Comparison of ENCODE assay signal across 19 cellular contexts in genomic region chr20:44914924-44915323, GRCh38. TPM values are rescaled to one million over a fixed set of nuclear protein-coding genes. Genes with fewer than 3 reads are reported as not detected.
DNase-seq lines count a peak whose midpoint lies in the region; ATAC-seq and TF ChIP-seq lines count a peak whose summit lies in the region.
"Had no signal": no experiment of that assay in that cellular context is flagged by ENCODE, and none has a peak within 500 bp of the region (broad histone marks: within the 10 kb centered on the region; RNA-seq: fewer than 3 reads in every experiment).

No MANE protein-coding gene starts in this region.

- no peak overlapping the region for H3K4me2 ChIP-seq in MM.1S (ENCODE audit: low read depth, low read length)
- H3K4me2 ChIP-seq: BLaER1 had no signal

- H3K9me3 Mint-ChIP-seq in activated CD8-positive, alpha-beta memory T cell treated with anti-CD3 and anti-CD28 coated beads, Interleukin-2, amount 10 ng/mL, durations not matched to agents 7 days and 5 days (ENCODE audit: low read depth), result no peaks in the 10 kb centered on the region
- H3K9me3 Mint-ChIP-seq in activated CD4-positive, alpha-beta memory T cell treated with anti-CD3 and anti-CD28 coated beads for 36 hours, result no peaks in the 10 kb centered on the region
- H3K9me3 Mint-ChIP-seq in naive thymus-derived CD8-positive, alpha-beta T cell, result no peaks in the 10 kb centered on the region
- no peaks in the 10 kb centered on the region for H3K9me3 Mint-ChIP-seq in glutamatergic neuron (ENCODE audit: unreplicated experiment)

- peaks cover 9% of the 10 kb centered on the region for H3K4me1 ChIP-seq in MM.1S (ENCODE audit: low read length)

- peak overlapping the region; percentile 77 for H3K27ac Mint-ChIP-seq in activated CD8-positive, alpha-beta memory T cell treated with anti-CD3 and anti-CD28 coated beads, Interleukin-2, amount 10 ng/mL, durations not matched to agents 7 days and 5 days
- H3K27ac Mint-ChIP-seq in activated CD4-positive, alpha-beta memory T cell treated with anti-CD3 and anti-CD28 coated beads for 36 hours, result peak overlapping the region; percentile 47
- H3K27ac Mint-ChIP-seq in naive thymus-derived CD8-positive, alpha-beta T cell, result peak overlapping the region in 8 of 10 donors; percentile 6 to 70 (median 17)
- no peak overlapping the region for H3K27ac Mint-ChIP-seq in glutamatergic neuron (ENCODE audit: unreplicated experiment)

- peak; percentile 59 for ATAC-seq in activated CD8-positive, alpha-beta memory T cell treated with anti-CD3 and anti-CD28 coated beads, Interleukin-2, amount 10 ng/mL, durations not matched to agents 7 days and 5 days
- ATAC-seq in naive thymus-derived CD8-positive, alpha-beta T cell, result peak in 1 of 2 donors; percentile 18
- ATAC-seq in HG02623 (IDR thresholded peaks at IDR 0.05; ENCODE audit: unreplicated experiment), result no peak
- ATAC-seq: foreskin keratinocyte, mucosa of descending colon had no signal

- H3K4me3 ChIP-seq in Jurkat, Clone E6-1 (ENCODE audit: low read length), result no peak overlapping the region
- H3K4me3 ChIP-seq in MM.1S (ENCODE audit: low read length), result no peak overlapping the region
- H3K4me3 ChIP-seq: ascending aorta, BLaER1, mucosa of descending colon had no signal

- H3K27ac ChIP-seq in MM.1S (ENCODE audit: low read length), result no peak overlapping the region
- H3K27ac ChIP-seq: ascending aorta, BLaER1, foreskin keratinocyte had no signal

- no peaks in the 10 kb centered on the region for H3K27me3 Mint-ChIP-seq in activated CD8-positive, alpha-beta memory T cell treated with anti-CD3 and anti-CD28 coated beads, Interleukin-2, amount 10 ng/mL, durations not matched to agents 7 days and 5 days
- no peaks in the 10 kb centered on the region for H3K27me3 Mint-ChIP-seq in activated CD4-positive, alpha-beta memory T cell treated with anti-CD3 and anti-CD28 coated beads for 36 hours
- H3K27me3 Mint-ChIP-seq in naive thymus-derived CD8-positive, alpha-beta T cell, result no peaks in the 10 kb centered on the region
- H3K27me3 Mint-ChIP-seq in glutamatergic neuron (ENCODE audit: unreplicated experiment), result peaks cover 2% of the 10 kb centered on the region

- H3K4me3 Mint-ChIP-seq in activated CD8-positive, alpha-beta memory T cell treated with anti-CD3 and anti-CD28 coated beads, Interleukin-2, amount 10 ng/mL, durations not matched to agents 7 days and 5 days, result no peak overlapping the region
- H3K4me3 Mint-ChIP-seq in activated CD4-positive, alpha-beta memory T cell treated with anti-CD3 and anti-CD28 coated beads for 36 hours, result no peak overlapping the region
- peak overlapping the region in 1 of 10 donors; percentile 43 for H3K4me3 Mint-ChIP-seq in naive thymus-derived CD8-positive, alpha-beta T cell
- no peak overlapping the region for H3K4me3 Mint-ChIP-seq in glutamatergic neuron (ENCODE audit: unreplicated experiment)

- H3K27me3 ChIP-seq in MM.1S (replicated peaks; ENCODE audit: insufficient read depth, low read length), result no peaks in the 10 kb centered on the region
- H3K27me3 ChIP-seq: ascending aorta, BLaER1, foreskin keratinocyte had no signal

- H3K9me3 ChIP-seq in MM.1S (replicated peaks; ENCODE audit: insufficient read depth, low read length), result no peaks in the 10 kb centered on the region
- H3K9me3 ChIP-seq: ascending aorta, BLaER1, mucosa of descending colon had no signal

- peaks cover 35% of the 10 kb centered on the region for H3K4me1 Mint-ChIP-seq in activated CD8-positive, alpha-beta memory T cell treated with anti-CD3 and anti-CD28 coated beads, Interleukin-2, amount 10 ng/mL, durations not matched to agents 7 days and 5 days
- H3K4me1 Mint-ChIP-seq in activated CD4-positive, alpha-beta memory T cell treated with anti-CD3 and anti-CD28 coated beads for 36 hours (ENCODE audit: low read depth), result peaks cover 28% of the 10 kb centered on the region
- H3K4me1 Mint-ChIP-seq in naive thymus-derived CD8-positive, alpha-beta T cell, result peaks cover 11 to 31% (median 20%) of the 10 kb centered on the region in 4 donors
- no peaks in the 10 kb centered on the region for H3K4me1 Mint-ChIP-seq in glutamatergic neuron (ENCODE audit: low read depth, unreplicated experiment)

- intact Hi-C loops in activated CD4-positive, alpha-beta memory T cell treated with anti-CD3 and anti-CD28 coated beads for 36 hours (cut with micrococcal nuclease), result no loop called here

- POLR2A ChIA-PET in activated CD4-positive, alpha-beta memory T cell treated with anti-CD3 and anti-CD28 coated beads for 36 hours (lab: Charles Lee), result interaction anchor here (1.4 kb wide), 1 partner anchor 51 kb away, joined by 3 read pairs; no protein-coding TSS in a partner anchor
- POLR2A ChIA-PET in naive thymus-derived CD8-positive, alpha-beta T cell (lab: Charles Lee), result no interaction called here

- no peak overlapping the region for H2AFZ ChIP-seq in MM.1S (ENCODE audit: low read length)

- no peak overlapping the region for H3K9ac ChIP-seq in MM.1S (ENCODE audit: low read length)
- H3K9ac ChIP-seq: BLaER1 had no signal

- CTCF ChIA-PET in activated CD8-positive, alpha-beta memory T cell treated with anti-CD3 and anti-CD28 coated beads, Interleukin-2, amount 10 ng/mL, durations not matched to agents 7 days and 5 days (lab: Charles Lee), result interaction anchor here (0.6 to 1.7 kb wide), 4 partner anchors 11 to 138 kb away, joined by 3 to 4 read pairs (median 3); no protein-coding TSS in a partner anchor
- CTCF ChIA-PET in activated CD4-positive, alpha-beta memory T cell treated with anti-CD3 and anti-CD28 coated beads for 36 hours (lab: Charles Lee), result interaction anchor here (1.0 kb wide), 1 partner anchor 181 kb away, joined by 3 read pairs; no protein-coding TSS in a partner anchor

- no peak for TF ChIP-seq CTCF in MM.1S (IDR thresholded peaks at IDR 0.05; ENCODE audit: low read length)
- no peak for TF ChIP-seq CTCF in glutamatergic neuron (IDR thresholded peaks at IDR 0.05; ENCODE audit: partially characterized antibody, unreplicated experiment)

- peaks cover 8% of the 10 kb centered on the region for H3K79me2 ChIP-seq in MM.1S (ENCODE audit: low read length)

- peaks cover 6% of the 10 kb centered on the region; the same call in 1 of the 2 replicates for H3F3A ChIP-seq in MM.1S (ENCODE audit: insufficient read depth, low read length)

- no peaks in the 10 kb centered on the region for H3K36me3 ChIP-seq in MM.1S (replicated peaks; ENCODE audit: insufficient read depth, low read length)

- DNase-seq in activated CD8-positive, alpha-beta memory T cell treated with anti-CD3 and anti-CD28 coated beads, Interleukin-2, amount 10 ng/mL, durations not matched to agents 7 days and 5 days, result peak; percentile 64
- DNase-seq in activated CD8-positive, alpha-beta memory T cell treated with anti-CD3 and anti-CD28 coated beads, Interleukin-2, amount 50 U/mL, for 4 hours, result no peak
- DNase-seq in Jurkat, Clone E6-1 (ENCODE audit: low read depth, low spot score), result peak; percentile 48
- peak; percentile 45 for DNase-seq in activated CD4-positive, alpha-beta memory T cell treated with anti-CD3 and anti-CD28 coated beads for 36 hours
- no peak for DNase-seq in naive thymus-derived CD8-positive, alpha-beta T cell
- DNase-seq in MM.1S, result no peak
- no peak for DNase-seq in glutamatergic neuron
- DNase-seq: activated effector memory CD4-positive, alpha-beta T cell treated with anti-CD3 and anti-CD28 coated beads, Interleukin-2, amount 50 U/mL, for 16 hours; foreskin keratinocyte; HCEC 1CT; hippocampal formation; mucosa of descending colon; NCI-H146; NCI-H2171 treated with DMSO at 0.1 percent for 48 hours; NCI-H69; stimulated activated CD4-positive, alpha-beta T cell treated with anti-CD3 and anti-CD28 coated beads, Interleukin-4, amount 100 ng/mL, for 4 hours had no signal

- no peaks in the 10 kb centered on the region for H3K9me2 ChIP-seq in MM.1S (replicated peaks; ENCODE audit: insufficient read depth, low read length)

- H4K20me1 ChIP-seq in MM.1S (ENCODE audit: insufficient read depth, low read length), result no peaks in the 10 kb centered on the region
- H4K20me1 ChIP-seq: BLaER1 had no signal

- peaks cover 29% of the 10 kb centered on the region for H3K36me3 Mint-ChIP-seq in activated CD8-positive, alpha-beta memory T cell treated with anti-CD3 and anti-CD28 coated beads, Interleukin-2, amount 10 ng/mL, durations not matched to agents 7 days and 5 days
- peaks cover 39% of the 10 kb centered on the region for H3K36me3 Mint-ChIP-seq in activated CD4-positive, alpha-beta memory T cell treated with anti-CD3 and anti-CD28 coated beads for 36 hours
- peaks cover 0 to 24% (median 8%) of the 10 kb centered on the region in 3 donors for H3K36me3 Mint-ChIP-seq in naive thymus-derived CD8-positive, alpha-beta T cell
- H3K36me3 Mint-ChIP-seq in glutamatergic neuron (ENCODE audit: unreplicated experiment), result no peaks in the 10 kb centered on the region

RNA-seq across cellular contexts. Expression of gene PABPC1L, which starts 5.1 kb away (rescaled TPM):
- 100 to 1,000 TPM; 113 to 126 TPM for total RNA-seq in activated CD8-positive, alpha-beta memory T cell treated with anti-CD3 and anti-CD28 coated beads, Interleukin-2, amount 10 ng/mL, durations not matched to agents 7 days and 5 days
- polyA plus RNA-seq in Jurkat, Clone E6-1 (2012; ENCODE audit: insufficient read depth, insufficient read length), result 66.3 TPM
- 10 to 100 TPM; 61.5 to 70.7 TPM for total RNA-seq in activated CD4-positive, alpha-beta memory T cell treated with anti-CD3 and anti-CD28 coated beads for 36 hours
- 10 to 100 TPM; 63.2 to 63.4 TPM for total RNA-seq in naive thymus-derived CD8-positive, alpha-beta T cell
- polyA plus RNA-seq in naive thymus-derived CD8-positive, alpha-beta T cell, result under 1 TPM; 0.28 to 0.74 (median 0.73) TPM
- total RNA-seq in glutamatergic neuron (ENCODE audit: unreplicated experiment), result 27.7 TPM

RNA-seq across cellular contexts. Expression of gene YWHAB, which starts 29.4 kb away (rescaled TPM):
- 100 to 1,000 TPM; 198 to 252 TPM for total RNA-seq in activated CD8-positive, alpha-beta memory T cell treated with anti-CD3 and anti-CD28 coated beads, Interleukin-2, amount 10 ng/mL, durations not matched to agents 7 days and 5 days
- 220 TPM for polyA plus RNA-seq in Jurkat, Clone E6-1 (2012; ENCODE audit: insufficient read depth, insufficient read length)
- total RNA-seq in activated CD4-positive, alpha-beta memory T cell treated with anti-CD3 and anti-CD28 coated beads for 36 hours, result 100 to 1,000 TPM; 280 to 284 TPM
- total RNA-seq in naive thymus-derived CD8-positive, alpha-beta T cell, result 100 to 1,000 TPM; 209 to 221 TPM
- polyA plus RNA-seq in naive thymus-derived CD8-positive, alpha-beta T cell, result 100 to 1,000 TPM; 510 to 529 (median 523) TPM
- total RNA-seq in glutamatergic neuron (ENCODE audit: unreplicated experiment), result 181 TPM

RNA-seq across cellular contexts. Expression of gene TOMM34, which starts 45.3 kb away (rescaled TPM):
- total RNA-seq in activated CD8-positive, alpha-beta memory T cell treated with anti-CD3 and anti-CD28 coated beads, Interleukin-2, amount 10 ng/mL, durations not matched to agents 7 days and 5 days, result 10 to 100 TPM; 22.3 to 31.2 TPM
- 62.6 TPM for polyA plus RNA-seq in Jurkat, Clone E6-1 (2012; ENCODE audit: insufficient read depth, insufficient read length)
- total RNA-seq in activated CD4-positive, alpha-beta memory T cell treated with anti-CD3 and anti-CD28 coated beads for 36 hours, result 10 to 100 TPM; 56.3 to 58.4 TPM
- total RNA-seq in naive thymus-derived CD8-positive, alpha-beta T cell, result 10 to 100 TPM in 1 of 2 experiments, 1 to 10 TPM in 1; 9.3 to 11.0 TPM
- polyA plus RNA-seq in naive thymus-derived CD8-positive, alpha-beta T cell, result 10 to 100 TPM; 12.7 to 27.2 (median 14.5) TPM
- 10.8 TPM for total RNA-seq in glutamatergic neuron (ENCODE audit: unreplicated experiment)

RNA-seq across cellular contexts. Expression of gene STK4, which starts 51.4 kb away (rescaled TPM):
- 100 to 1,000 TPM; 151 to 170 TPM for total RNA-seq in activated CD8-positive, alpha-beta memory T cell treated with anti-CD3 and anti-CD28 coated beads, Interleukin-2, amount 10 ng/mL, durations not matched to agents 7 days and 5 days
- 19.4 TPM for polyA plus RNA-seq in Jurkat, Clone E6-1 (2012; ENCODE audit: insufficient read depth, insufficient read length)
- total RNA-seq in activated CD4-positive, alpha-beta memory T cell treated with anti-CD3 and anti-CD28 coated beads for 36 hours, result 100 to 1,000 TPM; 126 to 128 TPM
- total RNA-seq in naive thymus-derived CD8-positive, alpha-beta T cell, result 100 to 1,000 TPM; 342 to 354 TPM
- polyA plus RNA-seq in naive thymus-derived CD8-positive, alpha-beta T cell, result 100 to 1,000 TPM; 178 to 192 (median 188) TPM
- 32.6 TPM for total RNA-seq in glutamatergic neuron (ENCODE audit: unreplicated experiment)

Comparison
In these comparisons a context has a peak if more than half of its experiments do, and no peak if none do; other contexts are left out.
1. DNase-seq: peak in activated CD8-positive, alpha-beta memory T cell treated with anti-CD3 and anti-CD28 coated beads, Interleukin-2, amount 10 ng/mL, durations not matched to agents 7 days and 5 days (single experiment), Jurkat, Clone E6-1 (single experiment) and activated CD4-positive, alpha-beta memory T cell treated with anti-CD3 and anti-CD28 coated beads for 36 hours (single experiment); none in activated CD8-positive, alpha-beta memory T cell treated with anti-CD3 and anti-CD28 coated beads, Interleukin-2, amount 50 U/mL, for 4 hours (single experiment), naive thymus-derived CD8-positive, alpha-beta T cell (0 of 10), MM.1S (single experiment) and glutamatergic neuron (single experiment).